In genomic region chr13:100513987-100514670, GRCh38 we compare ENCODE assay signal across 12 cellular contexts.
DNase-seq lines count a peak whose midpoint lies in the region; ATAC-seq and TF ChIP-seq lines count a peak whose summit lies in the region.
"Had no signal": no experiment of that assay in that cellular context is flagged by ENCODE, and none has a peak within 500 bp of the region (broad histone marks: within the 10 kb centered on the region; RNA-seq: fewer than 3 reads in every experiment).

No MANE protein-coding gene starts in this region.

- no peak for ATAC-seq in HG03159 (IDR thresholded peaks at IDR 0.05; ENCODE audit: unreplicated experiment)
- ATAC-seq in stimulated activated naive CD8-positive, alpha-beta T cell treated with anti-CD3 and anti-CD28 coated beads, Interleukin-15, Interleukin-2, amounts not matched to agents 100 U/mL and 50 U/mL, for 24 hours: no peak
- no peak for ATAC-seq in HG02970 (IDR thresholded peaks at IDR 0.05; ENCODE audit: low FRiP score, unreplicated experiment)

- H3K36me3 ChIP-seq in BLaER1: no peaks in the 10 kb centered on the region
- H3K36me3 ChIP-seq in fibroblast of lung (ENCODE audit: control insufficient read depth, insufficient read depth, low read length): no peaks in the 10 kb centered on the region
- H3K36me3 ChIP-seq: colonic mucosa had no signal

- H3K9me3 Mint-ChIP-seq in activated naive CD4-positive, alpha-beta T cell treated with anti-CD3 and anti-CD28 coated beads for 36 hours: no peaks in the 10 kb centered on the region
- H3K9me3 Mint-ChIP-seq: CD4-positive, alpha-beta T cell had no signal

- H4K20me1 ChIP-seq in BLaER1: no peaks in the 10 kb centered on the region
- no peaks in the 10 kb centered on the region for H4K20me1 ChIP-seq in fibroblast of lung (ENCODE audit: control insufficient read depth, extremely low read depth, insufficient read depth, low read length)

- H3K4me1 Mint-ChIP-seq in activated naive CD4-positive, alpha-beta T cell treated with anti-CD3 and anti-CD28 coated beads for 36 hours (ENCODE audit: low read depth): peaks cover 9% of the 10 kb centered on the region

- H3K27ac ChIP-seq in BLaER1: no peak overlapping the region
- H3K27ac ChIP-seq in fibroblast of lung (ENCODE audit: insufficient read depth, low read length): no peak overlapping the region
- H3K27ac ChIP-seq: colonic mucosa had no signal

- TF ChIP-seq CTCF in fibroblast of lung (conservative IDR thresholded peaks at IDR 0.05 in 1 of 2, IDR thresholded peaks at IDR 0.05 in 1 of 2; ENCODE audit: low read depth in 1 of 2, low read length in 2 of 2): no peak

- no peaks in the 10 kb centered on the region for H3K9me3 ChIP-seq in BLaER1
- H3K9me3 ChIP-seq in fibroblast of lung (ENCODE audit: control insufficient read depth, insufficient read depth, low read depth, low read length): no peaks in the 10 kb centered on the region
- H3K9me3 ChIP-seq: colonic mucosa, mucosa of descending colon had no signal

- H3K9ac ChIP-seq in BLaER1 (no peak overlapping the region), fibroblast of lung (ENCODE audit: insufficient read depth, low read length) (no peak overlapping the region)

- peak; percentile 34 for DNase-seq in LHCN-M2 (ENCODE audit: low read depth)
- peak; percentile 36 for DNase-seq in NCI-H774 (lab: John Stamatoyannopoulos, UW)
- peak; percentile 27 to 47 for DNase-seq in fibroblast of lung (ENCODE audit: low read depth in 2 of 2)
- no peak for DNase-seq in stimulated activated naive CD8-positive, alpha-beta T cell treated with anti-CD3 and anti-CD28 coated beads, Interleukin-15, Interleukin-2, amounts not matched to agents 100 U/mL and 50 U/mL, for 24 hours
- no peak for DNase-seq in activated naive CD4-positive, alpha-beta T cell treated with anti-CD3 and anti-CD28 coated beads for 36 hours

- H3K4me2 ChIP-seq in BLaER1 (peak overlapping the region; percentile 46), fibroblast of lung (ENCODE audit: extremely low read depth, insufficient read depth, low read length) (no peak overlapping the region)
- H3K4me2 ChIP-seq: smooth muscle cell had no signal

- H3K27me3 ChIP-seq in BLaER1 (no peaks in the 10 kb centered on the region), fibroblast of lung (ENCODE audit: control insufficient read depth, insufficient read depth, low read length) (no peaks in the 10 kb centered on the region)
- H3K27me3 ChIP-seq: colonic mucosa had no signal

- no peaks in the 10 kb centered on the region for H3K27me3 Mint-ChIP-seq in activated naive CD4-positive, alpha-beta T cell treated with anti-CD3 and anti-CD28 coated beads for 36 hours (ENCODE audit: low read depth)
- H3K27me3 Mint-ChIP-seq: CD4-positive, alpha-beta T cell had no signal

- CTCF ChIA-PET in activated naive CD4-positive, alpha-beta T cell treated with anti-CD3 and anti-CD28 coated beads for 36 hours (lab: Charles Lee): interaction anchor here (0.7 to 2.0 kb wide), 10 partner anchors 10 to 857 kb away, joined by 3 to 22 read pairs (median 4); no protein-coding TSS in a partner anchor

- no peaks in the 10 kb centered on the region for H3K36me3 Mint-ChIP-seq in activated naive CD4-positive, alpha-beta T cell treated with anti-CD3 and anti-CD28 coated beads for 36 hours (ENCODE audit: low read depth)

- no peak overlapping the region for H2AFZ ChIP-seq in fibroblast of lung (ENCODE audit: low read length)

- no peaks in the 10 kb centered on the region for H3K79me2 ChIP-seq in fibroblast of lung (ENCODE audit: control insufficient read depth, insufficient read depth, low read length)

- H3K27ac Mint-ChIP-seq in activated naive CD4-positive, alpha-beta T cell treated with anti-CD3 and anti-CD28 coated beads for 36 hours: no peak overlapping the region
- H3K27ac Mint-ChIP-seq: CD4-positive, alpha-beta T cell had no signal

- H3K4me1 ChIP-seq in BLaER1 (peaks cover 25% of the 10 kb centered on the region), fibroblast of lung (ENCODE audit: control insufficient read depth, extremely low read depth, insufficient read depth, low read length) (no peaks in the 10 kb centered on the region)
- H3K4me1 ChIP-seq: colonic mucosa had no signal

- intact Hi-C loops in activated naive CD4-positive, alpha-beta T cell treated with anti-CD3 and anti-CD28 coated beads for 36 hours (cut with micrococcal nuclease): loop anchor here (1.0 to 5.0 kb wide), 7 partner anchors 262 to 1071 kb away; no protein-coding TSS in a partner anchor

- no peak overlapping the region for H3K4me3 ChIP-seq in BLaER1
- no peak overlapping the region for H3K4me3 ChIP-seq in fibroblast of lung (replicated peaks in 1 of 4; ENCODE audit: control extremely low read depth in 1 of 4, insufficient read depth in 1 of 4, low read depth in 3 of 4, low read length in 4 of 4)
- H3K4me3 ChIP-seq: colonic mucosa, mucosa of descending colon, smooth muscle cell had no signal

- no peak overlapping the region for H3K4me3 Mint-ChIP-seq in activated naive CD4-positive, alpha-beta T cell treated with anti-CD3 and anti-CD28 coated beads for 36 hours
- H3K4me3 Mint-ChIP-seq: CD4-positive, alpha-beta T cell had no signal

Comparison
In these comparisons a context has a peak if more than half of its experiments do, and no peak if none do; other contexts are left out.
1. DNase-seq: peak in LHCN-M2 (single experiment), NCI-H774 (single experiment) and fibroblast of lung (2 of 2); none in stimulated activated naive CD8-positive, alpha-beta T cell treated with anti-CD3 and anti-CD28 coated beads, Interleukin-15, Interleukin-2, amounts not matched to agents 100 U/mL and 50 U/mL, for 24 hours (single experiment) and activated naive CD4-positive, alpha-beta T cell treated with anti-CD3 and anti-CD28 coated beads for 36 hours (single experiment).